Comparison of ENCODE assay signal across 1 cellular context in the genomic region with DNA sequence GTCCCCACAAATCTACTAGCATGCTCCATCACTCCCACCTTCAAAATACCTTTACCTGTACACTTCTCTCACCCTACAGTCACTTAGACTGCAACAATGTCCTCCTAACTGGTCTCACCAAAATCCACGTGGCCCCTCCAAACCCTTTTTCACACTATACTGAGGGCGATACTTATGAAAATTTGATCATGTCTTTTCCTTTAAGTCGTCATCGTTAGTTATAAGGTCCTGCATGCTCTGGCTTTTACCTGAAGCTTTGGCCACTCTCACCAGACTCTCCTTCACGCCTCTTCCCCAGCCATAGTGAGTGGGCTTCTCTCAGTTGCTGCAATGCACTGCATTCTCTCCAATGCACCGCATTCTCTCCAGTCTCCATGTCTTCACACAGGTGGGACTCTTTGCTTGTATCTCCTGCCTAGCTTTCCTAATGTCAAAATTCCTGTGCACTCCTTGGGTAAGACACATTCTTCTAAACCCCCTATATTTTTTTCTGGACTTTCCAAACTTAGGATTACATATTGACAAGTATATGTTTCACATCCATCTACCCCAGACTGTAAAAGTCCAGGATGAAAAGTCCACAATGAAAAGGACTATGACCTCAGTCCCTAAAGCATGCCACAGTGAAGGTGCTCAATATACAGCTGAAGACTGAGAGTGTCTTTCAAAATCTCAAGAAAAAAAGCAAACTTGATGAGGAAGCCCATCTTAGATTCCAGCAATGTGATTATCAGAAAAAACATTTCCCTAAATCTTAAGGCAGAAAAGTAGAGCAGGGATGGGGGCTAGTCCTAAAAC.
A peak's percentile ranks its signal among the peaks of the same experiment; 100 is the strongest.
TF ChIP-seq lines count a peak whose summit lies in the region.

No MANE protein-coding gene starts in this region.

TF ChIP-seq in HepG2, 621 proteins besides CTCF, POLR2A, EP300 and RAD21 (continued from another document and continues in another):
- TF ChIP-seq AHDC1 (CRISPR knock-in tag; IDR thresholded peaks at IDR 0.05; ENCODE audit: borderline replicate concordance), result peak; percentile 60; the same call in 1 of the 2 replicates
- TF ChIP-seq GATAD2A (CRISPR knock-in tag; IDR thresholded peaks at IDR 0.05), result peak; percentile 79
- TF ChIP-seq KAT2B (IDR thresholded peaks at IDR 0.05; ENCODE audit: borderline replicate concordance, low read depth, low read length), result no peak
- no peak for TF ChIP-seq HOXA7 (CRISPR knock-in tag; IDR thresholded peaks at IDR 0.05)
- peak; percentile 27 for TF ChIP-seq ASH2L (IDR thresholded peaks at IDR 0.05; ENCODE audit: insufficient read length, low read depth, low read length)
- TF ChIP-seq ZNF317 (CRISPR knock-in tag; IDR thresholded peaks at IDR 0.05), result peak; percentile 94
- TF ChIP-seq JUN (CRISPR knock-in tag; IDR thresholded peaks at IDR 0.05), result peak; percentile 33; the same call in 1 of the 2 replicates
- TF ChIP-seq, protein P1, sequence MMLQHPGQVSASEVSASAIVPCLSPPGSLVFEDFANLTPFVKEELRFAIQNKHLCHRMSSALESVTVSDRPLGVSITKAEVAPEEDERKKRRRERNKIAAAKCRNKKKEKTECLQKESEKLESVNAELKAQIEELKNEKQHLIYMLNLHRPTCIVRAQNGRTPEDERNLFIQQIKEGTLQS (CRISPR knock-in tag; IDR thresholded peaks at IDR 0.05), result no peak
- 0 out of 2 replicates have a peak, but pooled peaks have one; percentile 5 for TF ChIP-seq SALL1 (CRISPR knock-in tag; IDR thresholded peaks at IDR 0.05)
- TF ChIP-seq MXD3 (CRISPR knock-in tag; IDR thresholded peaks at IDR 0.05), result no peak
- 0 out of 2 replicates have a peak, but pooled peaks have one; percentile 30 for TF ChIP-seq MED1 (CRISPR knock-in tag; IDR thresholded peaks at IDR 0.05)
- no peak for TF ChIP-seq ZNF788 (CRISPR knock-in tag; IDR thresholded peaks at IDR 0.05; ENCODE audit: borderline replicate concordance)
- no peak for TF ChIP-seq DNMT1 (CRISPR knock-in tag; IDR thresholded peaks at IDR 0.05)
- peak; percentile 64 for TF ChIP-seq PAXIP1 (CRISPR knock-in tag; conservative IDR thresholded peaks at IDR 0.05)
- TF ChIP-seq FOXC1 (CRISPR knock-in tag; IDR thresholded peaks at IDR 0.05; ENCODE audit: borderline replicate concordance), result 0 out of 2 replicates have a peak, but pooled peaks have one; percentile 38
- TF ChIP-seq ATF2 (CRISPR knock-in tag; IDR thresholded peaks at IDR 0.05), result peak; percentile 56; the same call in 1 of the 2 replicates
- TF ChIP-seq RBM22 (optimal IDR thresholded peaks at IDR 0.05; ENCODE audit: low read length), result peak; percentile 90
- 0 out of 2 replicates have a peak, but pooled peaks have one; percentile 14 for TF ChIP-seq ZMYM2 (CRISPR knock-in tag; IDR thresholded peaks at IDR 0.05)
- TF ChIP-seq HIVEP1 (CRISPR knock-in tag; IDR thresholded peaks at IDR 0.05), result no peak
- TF ChIP-seq RFX3 (CRISPR knock-in tag; IDR thresholded peaks at IDR 0.05), result no peak
- TF ChIP-seq ZNF260 (CRISPR knock-in tag; IDR thresholded peaks at IDR 0.05; ENCODE audit: borderline replicate concordance, low read depth), result no peak
- TF ChIP-seq FOXA3 (CRISPR knock-in tag; IDR thresholded peaks at IDR 0.05), result 0 out of 2 replicates have a peak, but pooled peaks have one; percentile 34
- TF ChIP-seq HMG20A (CRISPR knock-in tag; IDR thresholded peaks at IDR 0.05; ENCODE audit: borderline replicate concordance), result 0 out of 2 replicates have a peak, but pooled peaks have one; percentile 16
- 0 out of 2 replicates have a peak, but pooled peaks have one; percentile 14 for TF ChIP-seq FOXO1 (CRISPR knock-in tag; IDR thresholded peaks at IDR 0.05)
- TF ChIP-seq SETDB1 (CRISPR knock-in tag; IDR thresholded peaks at IDR 0.05; ENCODE audit: borderline replicate concordance), result no peak
- TF ChIP-seq HBP1 (CRISPR knock-in tag; IDR thresholded peaks at IDR 0.05; ENCODE audit: low read depth), result no peak
- peak; percentile 27; the same call in 1 of the 2 replicates for TF ChIP-seq BCL6 (CRISPR knock-in tag; IDR thresholded peaks at IDR 0.05)
- TF ChIP-seq ZMYM4 (CRISPR knock-in tag; IDR thresholded peaks at IDR 0.05), result peak; percentile 51; the same call in 1 of the 2 replicates
- peak; percentile 92; the same call in 1 of the 2 replicates for TF ChIP-seq ZNF775 (CRISPR knock-in tag; IDR thresholded peaks at IDR 0.05; ENCODE audit: borderline replicate concordance)
- TF ChIP-seq, protein P2, sequence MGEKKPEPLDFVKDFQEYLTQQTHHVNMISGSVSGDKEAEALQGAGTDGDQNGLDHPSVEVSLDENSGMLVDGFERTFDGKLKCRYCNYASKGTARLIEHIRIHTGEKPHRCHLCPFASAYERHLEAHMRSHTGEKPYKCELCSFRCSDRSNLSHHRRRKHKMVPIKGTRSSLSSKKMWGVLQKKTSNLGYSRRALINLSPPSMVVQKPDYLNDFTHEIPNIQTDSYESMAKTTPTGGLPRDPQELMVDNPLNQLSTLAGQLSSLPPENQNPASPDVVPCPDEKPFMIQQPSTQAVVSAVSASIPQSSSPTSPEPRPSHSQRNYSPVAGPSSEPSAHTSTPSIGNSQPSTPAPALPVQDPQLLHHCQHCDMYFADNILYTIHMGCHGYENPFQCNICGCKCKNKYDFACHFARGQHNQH (CRISPR knock-in tag; IDR thresholded peaks at IDR 0.05), result no peak
- TF ChIP-seq NCOR1 (IDR thresholded peaks at IDR 0.05; ENCODE audit: borderline replicate concordance, low read length), result peak; percentile 16; the same call in 1 of the 2 replicates
- TF ChIP-seq RCOR2 (CRISPR knock-in tag; IDR thresholded peaks at IDR 0.05), result 0 out of 2 replicates have a peak, but pooled peaks have one; percentile 22
- TF ChIP-seq SRSF4 (IDR thresholded peaks at IDR 0.05; ENCODE audit: low read depth, low read length, poor library complexity, severe bottlenecking), result no peak
- 0 out of 2 replicates have a peak, but pooled peaks have one; percentile 18 for TF ChIP-seq POGK (CRISPR knock-in tag; conservative IDR thresholded peaks at IDR 0.05)
- TF ChIP-seq LCORL (IDR thresholded peaks at IDR 0.05), result no peak
- peak; percentile 37; the same call in 1 of the 2 replicates for TF ChIP-seq LCORL (CRISPR knock-in tag; IDR thresholded peaks at IDR 0.05)
- TF ChIP-seq RXRB (CRISPR knock-in tag; IDR thresholded peaks at IDR 0.05; ENCODE audit: borderline replicate concordance), result peak; percentile 27; the same call in 1 of the 2 replicates
- TF ChIP-seq, protein P3, sequence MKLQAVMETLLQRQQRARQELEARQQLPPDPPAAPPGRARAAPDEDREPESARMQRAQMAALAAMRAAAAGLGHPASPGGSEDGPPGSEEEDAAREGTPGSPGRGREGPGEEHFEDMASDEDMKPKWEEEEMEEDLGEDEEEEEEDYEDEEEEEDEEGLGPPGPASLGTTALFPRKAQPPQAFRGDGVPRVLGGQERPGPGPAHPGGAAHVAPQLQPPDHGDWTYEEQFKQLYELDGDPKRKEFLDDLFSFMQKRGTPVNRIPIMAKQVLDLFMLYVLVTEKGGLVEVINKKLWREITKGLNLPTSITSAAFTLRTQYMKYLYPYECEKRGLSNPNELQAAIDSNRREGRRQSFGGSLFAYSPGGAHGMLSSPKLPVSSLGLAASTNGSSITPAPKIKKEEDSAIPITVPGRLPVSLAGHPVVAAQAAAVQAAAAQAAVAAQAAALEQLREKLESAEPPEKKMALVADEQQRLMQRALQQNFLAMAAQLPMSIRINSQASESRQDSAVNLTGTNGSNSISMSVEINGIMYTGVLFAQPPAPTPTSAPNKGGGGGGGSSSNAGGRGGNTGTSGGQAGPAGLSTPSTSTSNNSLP (IDR thresholded peaks at IDR 0.05; ENCODE audit: low read depth, low read length), result 0 out of 2 replicates have a peak, but pooled peaks have one; percentile 28
- TF ChIP-seq HOXA5 (CRISPR knock-in tag; IDR thresholded peaks at IDR 0.05), result no peak
- 0 out of 2 replicates have a peak, but pooled peaks have one; percentile 34 for TF ChIP-seq MIXL1 (CRISPR knock-in tag; IDR thresholded peaks at IDR 0.05)
